ENCODE assay signal across 17 cellular contexts in the genomic region with DNA sequence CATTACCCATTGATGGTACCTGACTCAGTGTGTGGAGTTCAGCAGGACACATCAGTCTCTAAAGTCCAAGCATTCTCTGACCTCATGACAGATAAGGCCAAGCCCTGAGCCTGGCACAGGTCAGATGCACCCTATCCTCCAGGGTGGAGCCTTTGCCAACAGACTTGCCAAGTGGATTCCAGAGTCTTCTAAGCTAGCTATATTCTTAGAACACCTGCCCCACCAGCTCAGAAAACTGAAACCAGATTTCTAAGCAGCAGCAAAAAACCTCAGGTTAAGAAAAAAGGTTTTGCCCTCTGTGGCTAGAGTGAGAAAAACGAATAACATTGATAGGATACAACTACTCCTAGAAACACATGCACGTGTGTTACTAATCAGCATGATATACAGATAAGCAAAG. TPM values are rescaled to one million over a fixed set of nuclear protein-coding genes. Genes with fewer than 3 reads are reported as not detected.
DNase-seq lines count a peak whose midpoint lies in the region; ATAC-seq, FAIRE-seq and TF ChIP-seq lines count a peak whose summit lies in the region.
"Had no signal": no experiment of that assay in that cellular context is flagged by ENCODE, and none has a peak within 500 bp of the region (broad histone marks: within the 10 kb centered on the region; RNA-seq: fewer than 3 reads in every experiment).

No MANE protein-coding gene starts in this region.

- CTCF ChIA-PET in K562 (lab: Yijun Ruan, JAX; ENCODE audit: low intra/inter-chr PET ratio): no interaction called here

- no peak for TF ChIP-seq EP300 in K562 (IDR thresholded peaks at IDR 0.05; ENCODE audit: low read length)

- peaks cover 30% of the 10 kb centered on the region for H3K4me1 Mint-ChIP-seq in T-helper 1 cell treated with Interleukin-12 subunit alpha and Interleukin-12 subunit beta and Interleukin-4 antibody, amounts not matched to agents 30 μg/mL and 1 μg/mL, for 36 hours (ENCODE audit: low read depth)

- no peak overlapping the region for H3K4me3 ChIP-seq in KMS-11 (IDR thresholded peaks at IDR 0.05; ENCODE audit: insufficient read depth, low read depth, low read length)
- H3K4me3 ChIP-seq in K562: no peak overlapping the region
- no peak overlapping the region for H3K4me3 ChIP-seq in osteoblast (ENCODE audit: insufficient read depth, low read length)
- H3K4me3 ChIP-seq: SJSA1 had no signal

- no peaks in the 10 kb centered on the region for H3K27me3 ChIP-seq in KMS-11 (ENCODE audit: insufficient read depth, low read depth)
- no peaks in the 10 kb centered on the region for H3K27me3 ChIP-seq in K562 (ENCODE audit: control insufficient read depth in 2 of 2, insufficient read depth in 2 of 2, low read length in 2 of 2)
- H3K27me3 ChIP-seq in osteoblast (ENCODE audit: insufficient read depth, low read length): no peaks in the 10 kb centered on the region
- H3K27me3 ChIP-seq: neutrophil, SJSA1 had no signal

- H3K9me3 ChIP-seq in K562 (replicated peaks; ENCODE audit: control insufficient read depth, insufficient read depth, low read depth, low read length) (no peaks in the 10 kb centered on the region), osteoblast (ENCODE audit: low read depth, low read length) (no peaks in the 10 kb centered on the region)
- H3K9me3 ChIP-seq: neutrophil, SJSA1 had no signal

- H3K4me1 ChIP-seq in KMS-11 (ENCODE audit: low read depth, poor library complexity, severe bottlenecking): peaks cover 100% of the 10 kb centered on the region
- H3K4me1 ChIP-seq in K562 (replicated peaks in 1 of 2; ENCODE audit: control insufficient read depth in 2 of 2, insufficient read depth in 2 of 2, low read length in 2 of 2): peaks cover 44 to 45% of the 10 kb centered on the region in 2 experiments
- peaks cover 24% of the 10 kb centered on the region for H3K4me1 ChIP-seq in osteoblast (ENCODE audit: insufficient read depth, low read length)
- H3K4me1 ChIP-seq: SJSA1 had no signal

- H3K4me2 ChIP-seq in KMS-11 (peak overlapping the region; percentile 90), K562 (ENCODE audit: insufficient read depth, low read length) (no peak overlapping the region), osteoblast (ENCODE audit: insufficient read depth, low read length) (peak overlapping the region; percentile 34)

- peak overlapping the region; percentile 98 for H3K27ac ChIP-seq in KMS-11
- H3K27ac ChIP-seq in K562 (ENCODE audit: extremely low read depth, low read depth, low read length): peak overlapping the region; percentile 43; the same call in 1 of the 3 replicates
- H3K27ac ChIP-seq in osteoblast (ENCODE audit: low read depth, low read length): peak overlapping the region; percentile 73
- H3K27ac ChIP-seq: neutrophil, SJSA1 had no signal

- H3K79me2 ChIP-seq in KMS-11 (ENCODE audit: insufficient read depth, low read depth) (no peaks in the 10 kb centered on the region; the same call in 1 of the 2 replicates), K562 (ENCODE audit: control insufficient read depth, insufficient read depth, low read length) (peaks cover 28% of the 10 kb centered on the region; the same call in 1 of the 3 replicates), osteoblast (ENCODE audit: insufficient read depth, low read length) (peaks cover 7% of the 10 kb centered on the region)

- H3K27ac Mint-ChIP-seq in T-helper 1 cell treated with Interleukin-12 subunit alpha and Interleukin-12 subunit beta and Interleukin-4 antibody, amounts not matched to agents 30 μg/mL and 1 μg/mL, for 36 hours: peak overlapping the region; percentile 97
- H3K27ac Mint-ChIP-seq: WTC11 had no signal

- no peaks in the 10 kb centered on the region for H3K36me3 ChIP-seq in KMS-11 (ENCODE audit: insufficient read depth)
- H3K36me3 ChIP-seq in K562 (ENCODE audit: control insufficient read depth, insufficient read depth, low read length): peaks cover 90% of the 10 kb centered on the region
- H3K36me3 ChIP-seq in osteoblast (ENCODE audit: insufficient read depth, low read length): peaks cover 53% of the 10 kb centered on the region

- TF ChIP-seq POLR2A in K562 (conservative IDR thresholded peaks at IDR 0.05): no peak

- peaks cover 39% of the 10 kb centered on the region for H3K36me3 Mint-ChIP-seq in T-helper 1 cell treated with Interleukin-12 subunit alpha and Interleukin-12 subunit beta and Interleukin-4 antibody, amounts not matched to agents 30 μg/mL and 1 μg/mL, for 36 hours (ENCODE audit: low read depth)

- DNase-seq in T-helper 1 cell (no peak), K562 (ENCODE audit: extremely low read depth in 1 of 4, low spot score in 3 of 4) (no peak), osteoblast (ENCODE audit: insufficient read length, low spot score, missing footprints) (peak; percentile 30), urothelium cell line (ENCODE audit: low spot score) (no peak), NCI-H128 (lab: John Stamatoyannopoulos, UW; ENCODE audit: unreplicated experiment) (no peak)
- DNase-seq: 8988T, DMS 273 treated with DMSO at 0.1 percent for 48 hours, KG1, NCI-H1694 treated with DMSO at 0.1 percent for 48 hours, NCI-H82 had no signal

- no peaks in the 10 kb centered on the region for H3K9me1 ChIP-seq in K562 (ENCODE audit: control insufficient read depth, insufficient read depth, low read length)

- TF ChIP-seq CTCF in KMS-11 (conservative IDR thresholded peaks at IDR 0.05; ENCODE audit: low read depth, low read length): no peak
- no peak for TF ChIP-seq CTCF in K562 (IDR thresholded peaks at IDR 0.05 in 2 of 3, conservative IDR thresholded peaks at IDR 0.05 in 1 of 3; ENCODE audit: insufficient read depth in 2 of 3, low read depth in 1 of 3, low read length in 3 of 3)
- TF ChIP-seq CTCF in osteoblast (IDR thresholded peaks at IDR 0.05; ENCODE audit: extremely low read depth, low read depth, low read length): no peak

- H2AFZ ChIP-seq in KMS-11 (ENCODE audit: low read depth) (no peak overlapping the region), K562 (ENCODE audit: low read depth, low read length) (no peak overlapping the region), osteoblast (ENCODE audit: low read length) (no peak overlapping the region)

- in situ Hi-C loops in K562 (cut with MboI): no loop called here

- H3K4me3 Mint-ChIP-seq in T-helper 1 cell treated with Interleukin-12 subunit alpha and Interleukin-12 subunit beta and Interleukin-4 antibody, amounts not matched to agents 30 μg/mL and 1 μg/mL, for 36 hours: peak overlapping the region; percentile 68
- H3K4me3 Mint-ChIP-seq: WTC11 had no signal

- ATAC-seq in K562: no peak
- ATAC-seq in GM18498 (IDR thresholded peaks at IDR 0.05; ENCODE audit: unreplicated experiment): no peak
- ATAC-seq: WTC11 had no signal

- intact Hi-C loops in K562 (cut with micrococcal nuclease): no loop called here

- TF ChIP-seq RAD21 in K562 (CRISPR knock-in tag; conservative IDR thresholded peaks at IDR 0.05 in 1 of 2, IDR thresholded peaks at IDR 0.05 in 1 of 2): no peak

- H3K27me3 Mint-ChIP-seq in T-helper 1 cell treated with Interleukin-12 subunit alpha and Interleukin-12 subunit beta and Interleukin-4 antibody, amounts not matched to agents 30 μg/mL and 1 μg/mL, for 36 hours (ENCODE audit: low read depth): no peaks in the 10 kb centered on the region

- BruUV-seq in K562 (replicated peaks; lab: Mats Ljungman, UMichigan): no TSS peak

- 33% methylated on average over 2 of the region's 2 CpGs for WGBS in K562 (ENCODE audit: insufficient coverage, low coverage, missing lambda C conversion rate)

- FAIRE-seq in K562 (lab: Jason Lieb, UNC) (no peak), urothelium cell line (lab: Jason Lieb, UNC) (no peak)

- H3K9me3 Mint-ChIP-seq in T-helper 1 cell treated with Interleukin-12 subunit alpha and Interleukin-12 subunit beta and Interleukin-4 antibody, amounts not matched to agents 30 μg/mL and 1 μg/mL, for 36 hours: no peaks in the 10 kb centered on the region
- H3K9me3 Mint-ChIP-seq: WTC11 had no signal

- H3K9ac ChIP-seq in KMS-11 (peak overlapping the region; percentile 77; the same call in 1 of the 2 replicates), K562 (ENCODE audit: insufficient read depth in 1 of 2, low read depth in 2 of 2, low read length in 2 of 2) (peak overlapping the region in 1 of 2 experiments; percentile 6; a peak in 1 of 4 replicates)

- H4K20me1 ChIP-seq in KMS-11 (ENCODE audit: insufficient read depth) (no peaks in the 10 kb centered on the region), K562 (replicated peaks; ENCODE audit: control insufficient read depth, insufficient read depth, low read length) (peaks cover 4% of the 10 kb centered on the region; the same call in 1 of the 2 replicates), osteoblast (ENCODE audit: insufficient read depth, low read length) (peaks cover 24% of the 10 kb centered on the region)

- POLR2A ChIA-PET in K562 (lab: Yijun Ruan, JAX): interaction anchor here (1.0 kb wide), 1 partner anchor 20 kb away, joined by 3 read pairs; no protein-coding TSS in a partner anchor

RNA-seq across cellular contexts. Expression of a gene that starts 11.6 kb away (rescaled TPM):
- 63.2 and 82.7 TPM in 2 replicates for total RNA-seq in K562 (2011; cell fraction: chromatin; rRNA removed; ENCODE audit: low replicate concordance)
- total RNA-seq in K562 (2011; cell fraction: nucleolus; rRNA removed): 59.7 and 60.7 TPM in 2 replicates
- 60.9 and 71.7 TPM in 2 replicates for total RNA-seq in K562 (2011; cell fraction: nucleoplasm; rRNA removed)
- total RNA-seq in K562 (2014; rRNA removed): 25.9 and 33.8 TPM in 2 replicates
- total RNA-seq in K562 (2014; rRNA removed; fragmentation: Illumina TruSeq; extraction: Trizol): 23.5 and 24.9 TPM in 2 replicates
- 25.4 and 26.4 TPM in 2 replicates for total RNA-seq in K562 (2015; rRNA removed; fragmentation: Illumina TruSeq; extraction: Trizol)
- 38.2 and 39.4 TPM in 2 replicates for total RNA-seq in K562 (2021)
- 28.9 and 32.7 TPM in 2 replicates for polyA plus RNA-seq in K562 (2011; rRNA removed)
- polyA plus RNA-seq in K562 (2011; cell fraction: cytosol; rRNA removed): 22.9 and 23.4 TPM in 2 replicates
- polyA plus RNA-seq in K562 (2011; cell fraction: nucleus; rRNA removed): 38.7 and 41.9 TPM in 2 replicates
- polyA plus RNA-seq in K562 (2012): 32.4 and 38.8 TPM in 2 replicates
- polyA plus RNA-seq in K562 (2014; fragmentation: Illumina TruSeq; extraction: Trizol): 31.4 and 33.3 TPM in 2 replicates
- polyA plus RNA-seq in K562 (2014; fragmentation: Nextera tagmentation; extraction: Ambion mirVana): 1 to 10 TPM; 8.1 to 8.9 TPM
- polyA plus RNA-seq in K562 (2014; rRNA removed): 35.7 and 36.4 TPM in 2 replicates
- 19.4 and 23.6 TPM in 2 replicates for polyA minus RNA-seq in K562 (2011; rRNA and poly(A)+ RNA removed)
- polyA minus RNA-seq in K562 (2011; cell fraction: cytosol; rRNA and poly(A)+ RNA removed): 13.7 and 16.1 TPM in 2 replicates
- 13.3 and 25.8 TPM in 2 replicates for polyA minus RNA-seq in K562 (2011; cell fraction: nucleus; rRNA and poly(A)+ RNA removed)
- total RNA-seq in osteoblast: 18.6 and 19.9 TPM in 2 replicates

RNA-seq across cellular contexts. Expression of a gene that starts 20.4 kb away (rescaled TPM):
- total RNA-seq in K562 (2011; cell fraction: chromatin; rRNA removed; ENCODE audit: low replicate concordance): 5.8 and 10.5 TPM in 2 replicates
- total RNA-seq in K562 (2011; cell fraction: nucleolus; rRNA removed): 15.2 and 19.6 TPM in 2 replicates
- total RNA-seq in K562 (2011; cell fraction: nucleoplasm; rRNA removed): 9.9 and 10.0 TPM in 2 replicates
- total RNA-seq in K562 (2014; rRNA removed) (81.2 and 83.5 TPM in 2 replicates), K562 (2014; rRNA removed; fragmentation: Illumina TruSeq; extraction: Trizol) (5.3 and 8.7 TPM in 2 replicates), K562 (2015; rRNA removed; fragmentation: Illumina TruSeq; extraction: Trizol) (28.2 and 30.0 TPM in 2 replicates), K562 (2021) (31.9 and 37.3 TPM in 2 replicates), osteoblast (4.4 and 4.7 TPM in 2 replicates)
- polyA plus RNA-seq in K562 (2011; rRNA removed) (20.8 and 33.6 TPM in 2 replicates), K562 (2014; fragmentation: Illumina TruSeq; extraction: Trizol) (16.0 and 25.7 TPM in 2 replicates), K562 (2014; fragmentation: Nextera tagmentation; extraction: Ambion mirVana) (10 to 100 TPM; 10.1 to 18.2 TPM), K562 (2014; rRNA removed) (55.2 and 75.1 TPM in 2 replicates)
- polyA plus RNA-seq in K562 (2011; cell fraction: cytosol; rRNA removed): 73.6 and 108 TPM in 2 replicates
- polyA plus RNA-seq in K562 (2011; cell fraction: nucleus; rRNA removed): 19.7 and 25.2 TPM in 2 replicates
- polyA plus RNA-seq in K562 (2012): 27.0 and 47.9 TPM in 2 replicates
- 4.2 and 5.4 TPM in 2 replicates for polyA minus RNA-seq in K562 (2011; rRNA and poly(A)+ RNA removed)
- 9.0 and 17.8 TPM in 2 replicates for polyA minus RNA-seq in K562 (2011; cell fraction: cytosol; rRNA and poly(A)+ RNA removed)
- polyA minus RNA-seq in K562 (2011; cell fraction: nucleus; rRNA and poly(A)+ RNA removed): 11.4 and 17.0 TPM in 2 replicates

RNA-seq across cellular contexts. Expression of a gene that starts 26.3 kb away (rescaled TPM):
- 0.51 and 0.67 TPM in 2 replicates for total RNA-seq in K562 (2011; cell fraction: chromatin; rRNA removed; ENCODE audit: low replicate concordance)
- 0.39 and 0.50 TPM in 2 replicates for total RNA-seq in K562 (2011; cell fraction: nucleolus; rRNA removed)
- 0.22 TPM in 1 of 2 replicates, not detected in the other for total RNA-seq in K562 (2011; cell fraction: nucleoplasm; rRNA removed)
- total RNA-seq in K562 (2014; rRNA removed): 0.29 and 0.36 TPM in 2 replicates
- 0.22 and 0.29 TPM in 2 replicates for total RNA-seq in K562 (2014; rRNA removed; fragmentation: Illumina TruSeq; extraction: Trizol)
- total RNA-seq in K562 (2015; rRNA removed; fragmentation: Illumina TruSeq; extraction: Trizol): 0.57 and 0.76 TPM in 2 replicates
- 0.40 and 0.45 TPM in 2 replicates for total RNA-seq in K562 (2021)
- polyA plus RNA-seq in K562 (2011; rRNA removed): 0.08 and 0.20 TPM in 2 replicates
- 0.12 and 0.15 TPM in 2 replicates for polyA plus RNA-seq in K562 (2011; cell fraction: cytosol; rRNA removed)
- polyA plus RNA-seq in K562 (2011; cell fraction: nucleus; rRNA removed): 0.24 and 0.34 TPM in 2 replicates
- polyA plus RNA-seq in K562 (2012): 1.0 and 2.9 TPM in 2 replicates
- polyA plus RNA-seq in K562 (2014; fragmentation: Illumina TruSeq; extraction: Trizol): 0.28 and 0.31 TPM in 2 replicates
- polyA plus RNA-seq in K562 (2014; fragmentation: Nextera tagmentation; extraction: Ambion mirVana): under 1 TPM in 1 of 2 experiments, not detected in 1; 0.01 TPM
- polyA plus RNA-seq in K562 (2014; rRNA removed): 0.17 and 0.32 TPM in 2 replicates
- polyA minus RNA-seq in K562 (2011; rRNA and poly(A)+ RNA removed): 0.28 and 0.36 TPM in 2 replicates
- polyA minus RNA-seq in K562 (2011; cell fraction: cytosol; rRNA and poly(A)+ RNA removed): not detected in 2 replicates
- 0.27 and 0.67 TPM in 2 replicates for polyA minus RNA-seq in K562 (2011; cell fraction: nucleus; rRNA and poly(A)+ RNA removed)
- under 0.01 and 0.29 TPM in 2 replicates for total RNA-seq in osteoblast
- total RNA-seq: cardiac septum had no signal

RNA-seq across cellular contexts. Expression of a gene that starts 48.5 kb away (rescaled TPM):
- total RNA-seq in K562 (2011; cell fraction: chromatin; rRNA removed; ENCODE audit: low replicate concordance): 42.1 and 48.9 TPM in 2 replicates
- total RNA-seq in K562 (2011; cell fraction: nucleolus; rRNA removed): 41.2 and 42.0 TPM in 2 replicates
- total RNA-seq in K562 (2011; cell fraction: nucleoplasm; rRNA removed): 38.6 and 43.4 TPM in 2 replicates
- 34.6 and 41.9 TPM in 2 replicates for total RNA-seq in K562 (2014; rRNA removed)
- total RNA-seq in K562 (2014; rRNA removed; fragmentation: Illumina TruSeq; extraction: Trizol): 29.8 and 35.7 TPM in 2 replicates
- total RNA-seq in K562 (2015; rRNA removed; fragmentation: Illumina TruSeq; extraction: Trizol): 25.4 and 26.8 TPM in 2 replicates
- total RNA-seq in K562 (2021): 55.3 and 63.8 TPM in 2 replicates
- polyA plus RNA-seq in K562 (2011; rRNA removed): 40.7 and 49.7 TPM in 2 replicates
- polyA plus RNA-seq in K562 (2011; cell fraction: cytosol; rRNA removed): 42.9 and 45.9 TPM in 2 replicates
- 33.2 and 40.6 TPM in 2 replicates for polyA plus RNA-seq in K562 (2011; cell fraction: nucleus; rRNA removed)
- 48.5 and 49.7 TPM in 2 replicates for polyA plus RNA-seq in K562 (2012)
- polyA plus RNA-seq in K562 (2014; fragmentation: Illumina TruSeq; extraction: Trizol): 48.5 and 52.3 TPM in 2 replicates
- polyA plus RNA-seq in K562 (2014; fragmentation: Nextera tagmentation; extraction: Ambion mirVana): 10 to 100 TPM; 16.0 to 16.6 TPM
- polyA plus RNA-seq in K562 (2014; rRNA removed): 44.8 and 46.7 TPM in 2 replicates
- 42.0 and 48.3 TPM in 2 replicates for polyA minus RNA-seq in K562 (2011; rRNA and poly(A)+ RNA removed)
- 25.9 and 29.5 TPM in 2 replicates for polyA minus RNA-seq in K562 (2011; cell fraction: cytosol; rRNA and poly(A)+ RNA removed)
- polyA minus RNA-seq in K562 (2011; cell fraction: nucleus; rRNA and poly(A)+ RNA removed): 14.4 and 23.3 TPM in 2 replicates
- 1.8 TPM in 2 replicates for total RNA-seq in osteoblast

Comparison
In these comparisons a context has a peak if more than half of its experiments do, and no peak if none do; other contexts are left out.
1. H3K27ac ChIP-seq: peak in every context shown above with its lines; median percentile 98 in KMS-11; 73 in osteoblast; 43 in K562.